ENCODE assay signal across 8 cellular contexts in genomic region chrX:154545673-154546274, GRCh38. TPM values are rescaled to one million over a fixed set of nuclear protein-coding genes. Genes with fewer than 3 reads are reported as not detected.
DNase-seq lines count a peak whose midpoint lies in the region; ATAC-seq and TF ChIP-seq lines count a peak whose summit lies in the region.

No MANE protein-coding gene starts in this region.

- in situ Hi-C loops in gastrocnemius medialis (cut with MboI; ENCODE audit: low sequenced_read_pairs in 4 of 4), result loop anchor here in 2 of 4 donors (25.0 kb wide), 2 partner anchors 133 to 583 kb away; partner anchors contain the start of genes DNASE1L1 (in 2 of the 2), TAFAZZIN (in 2 of the 2), HCFC1 (in 1 of the 2) and TMEM187 (in 1 of the 2)

- H3K36me3 ChIP-seq in SJCRH30 (no peaks in the 10 kb centered on the region), gastrocnemius medialis (no peaks in the 10 kb centered on the region), prostate gland (no peaks in the 10 kb centered on the region)

- H3K4me1 ChIP-seq in SJCRH30, result peaks cover 16% of the 10 kb centered on the region
- peaks cover 11 to 32% of the 10 kb centered on the region in 2 donors for H3K4me1 ChIP-seq in gastrocnemius medialis
- H3K4me1 ChIP-seq in prostate gland (replicated peaks), result no peaks in the 10 kb centered on the region

- H3K4me3 ChIP-seq in GM12865 (ENCODE audit: low read depth, low read length), result peak overlapping the region; percentile 83
- H3K4me3 ChIP-seq in SJCRH30, result peak overlapping the region; percentile 85
- H3K4me3 ChIP-seq in fibroblast of mammary gland (ENCODE audit: control insufficient read depth, low read depth, low read length), result peak overlapping the region; percentile 63
- peak overlapping the region in 3 of 4 donors; percentile 65 to 77 (median 73) for H3K4me3 ChIP-seq in gastrocnemius medialis
- H3K4me3 ChIP-seq in prostate gland, result no peak overlapping the region

- 94% methylated on average over 9 of the region's 17 CpGs for WGBS in prostate gland

- no peaks in the 10 kb centered on the region for H3K9me3 ChIP-seq in SJCRH30 (replicated peaks)
- no peaks in the 10 kb centered on the region for H3K9me3 ChIP-seq in gastrocnemius medialis
- no peaks in the 10 kb centered on the region for H3K9me3 ChIP-seq in prostate gland

- ATAC-seq in gastrocnemius medialis (no peak), GM18511 (IDR thresholded peaks at IDR 0.05; ENCODE audit: unreplicated experiment) (no peak)

- no peaks in the 10 kb centered on the region for H3K27me3 ChIP-seq in SJCRH30
- H3K27me3 ChIP-seq in gastrocnemius medialis, result no peaks in the 10 kb centered on the region
- no peaks in the 10 kb centered on the region for H3K27me3 ChIP-seq in prostate gland (replicated peaks; ENCODE audit: insufficient read depth)

- no peak for TF ChIP-seq POLR2A in gastrocnemius medialis (IDR thresholded peaks at IDR 0.05)
- TF ChIP-seq POLR2A in prostate gland (IDR thresholded peaks at IDR 0.05), result no peak

- DNase-seq in GM12865 (ENCODE audit: low read depth), result no peak
- no peak for DNase-seq in SJCRH30
- DNase-seq in fibroblast of mammary gland (ENCODE audit: low read depth), result no peak
- DNase-seq in gastrocnemius medialis, result no peak
- no peak for DNase-seq in prostate gland (ENCODE audit: low spot score)
- DNase-seq in HCEC 1CT, result no peak
- no peak for DNase-seq in NCI-H2107 treated with DMSO at 0.1 percent for 48 hours (lab: John Stamatoyannopoulos, UW; ENCODE audit: unreplicated experiment)

- H3K27ac ChIP-seq in SJCRH30 (no peak overlapping the region), gastrocnemius medialis (peak overlapping the region in 1 of 4 donors; percentile 96), prostate gland (no peak overlapping the region)

- TF ChIP-seq CTCF in GM12865 (IDR thresholded peaks at IDR 0.05; ENCODE audit: insufficient read depth, low read depth, low read length, missing control alignments) (no peak), fibroblast of mammary gland (conservative IDR thresholded peaks at IDR 0.05; ENCODE audit: control insufficient read depth, insufficient read depth, low read depth, low read length) (no peak), gastrocnemius medialis (IDR thresholded peaks at IDR 0.05 in 4 of 5, conservative IDR thresholded peaks at IDR 0.05 in 1 of 5) (no peak), prostate gland (IDR thresholded peaks at IDR 0.05) (no peak)

- intact Hi-C loops in gastrocnemius medialis (cut with DNase I; ENCODE audit: low total_unique reads) (loop anchor here (10.0 kb wide), 3 partner anchors 171 to 951 kb away; partner anchors contain the start of genes CCNQ, DKC1, EMD and FLNA), prostate gland (cut with DNase I) (no loop called here)

RNA-seq across cellular contexts. Expression of gene G6PD, which starts 0.9 kb away (rescaled TPM):
- 19.4 and 21.9 TPM in 2 replicates for total RNA-seq in SJCRH30 (2014; rRNA removed; shearing (Covaris generic))
- total RNA-seq in gastrocnemius medialis, result 10 to 100 TPM in 1 of 4 donors, 1 to 10 TPM in 3; 1.5 to 23.9 (median 7.6) TPM
- total RNA-seq in prostate gland, result 100 to 1,000 TPM in 1 of 2 donors, 10 to 100 TPM in 1; 27.9 to 300 TPM

RNA-seq across cellular contexts. Expression of gene IKBKG, which starts 1.6 kb away (rescaled TPM):
- 9.5 and 10.5 TPM in 2 replicates for total RNA-seq in SJCRH30 (2014; rRNA removed; shearing (Covaris generic))
- total RNA-seq in gastrocnemius medialis (10 to 100 TPM in 3 of 4 donors, 1 to 10 TPM in 1; 8.8 to 17.5 (median 11.6) TPM), prostate gland (10 to 100 TPM; 16.4 to 31.7 TPM)

RNA-seq across cellular contexts. Expression of gene FAM3A, which starts 29.7 kb away (rescaled TPM):
- total RNA-seq in SJCRH30 (2014; rRNA removed; shearing (Covaris generic)), result 12.2 and 13.6 TPM in 2 replicates
- total RNA-seq in gastrocnemius medialis (10 to 100 TPM; 28.3 to 44.5 (median 37.8) TPM), prostate gland (10 to 100 TPM; 52.0 to 72.7 TPM)

RNA-seq across cellular contexts. Expression of gene CTAG1A, which starts 39.2 kb away (rescaled TPM):
- not detected in 2 replicates for total RNA-seq in SJCRH30 (2014; rRNA removed; shearing (Covaris generic))
- total RNA-seq in gastrocnemius medialis (not detected), prostate gland (10 to 100 TPM in 1 of 2 donors, not detected in 1; 11.8 TPM)

RNA-seq across cellular contexts. Expression of gene SLC10A3, which starts 55.3 kb away (rescaled TPM):
- total RNA-seq in SJCRH30 (2014; rRNA removed; shearing (Covaris generic)), result 13.2 and 13.7 TPM in 2 replicates
- total RNA-seq in gastrocnemius medialis, result 10 to 100 TPM; 11.8 to 33.3 (median 21.0) TPM
- 10 to 100 TPM; 28.0 to 45.6 TPM for total RNA-seq in prostate gland

Comparison
In these comparisons a context has a peak if more than half of its experiments do, and no peak if none do; other contexts are left out.
1. H3K4me3 ChIP-seq: peak in GM12865 (single experiment), SJCRH30 (single experiment), fibroblast of mammary gland (single experiment) and gastrocnemius medialis (3 of 4); none in prostate gland (0 of 2).